Comparison of ENCODE assay signal across 20 cellular contexts in the genomic region with DNA sequence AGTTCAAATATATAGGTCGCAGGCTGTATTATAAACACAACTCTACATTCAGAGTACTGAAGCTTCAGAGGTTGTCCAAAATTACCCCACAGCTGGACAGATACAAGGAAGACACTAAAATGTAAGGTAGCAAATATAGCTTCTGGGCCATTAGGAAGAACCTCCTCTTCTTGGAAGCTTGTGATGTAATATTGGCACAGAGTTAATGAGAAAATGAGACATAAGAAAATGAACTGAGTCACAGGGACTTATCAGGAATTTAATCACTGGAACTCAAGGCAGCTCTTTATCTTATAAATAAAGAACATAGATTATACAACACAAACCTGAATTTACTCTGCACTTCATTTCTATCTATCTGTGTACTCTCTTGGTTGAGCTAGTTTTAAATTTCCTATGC.
"Had no signal": no experiment of that assay in that cellular context is flagged by ENCODE, and none has a peak within 500 bp of the region (broad histone marks: within the 10 kb centered on the region; RNA-seq: fewer than 3 reads in every experiment).

No MANE protein-coding gene starts in this region.

- H3K36me3 ChIP-seq: heart left ventricle, tibial nerve had no signal

- H3K4me3 ChIP-seq: coronary artery, heart left ventricle, psoas muscle, testis, tibial nerve had no signal

- H3K27me3 ChIP-seq: heart left ventricle, testis, tibial nerve had no signal

- H3K9me3 ChIP-seq: psoas muscle, testis, tibial nerve had no signal

- H3K4me1 ChIP-seq: heart left ventricle, psoas muscle, testis, tibial nerve had no signal

- ATAC-seq: heart left ventricle; left lobe of liver; naive thymus-derived CD4-positive, alpha-beta T cell; psoas muscle; sciatic nerve; stimulated activated naive B cell treated with anti-CD40 and anti-IgM and Interleukin-4, amounts not matched to agents 10 μg/mL and 1 μg/mL and 100 μg/mL, for 72 hours; stimulated activated naive CD8-positive, alpha-beta T cell treated with anti-CD3 and anti-CD28 coated beads, Interleukin-15, amount 100 ng/mL, for 72 hours had no signal

- H3K27ac ChIP-seq: coronary artery, heart left ventricle, psoas muscle, testis, tibial nerve had no signal

- DNase-seq: effector CD4-positive, alpha-beta T cell; endodermal cell; foreskin melanocyte; heart left ventricle; hippocampal formation; islet precursor cell; mammary epithelial cell; naive thymus-derived CD4-positive, alpha-beta T cell; nephron progenitor cell; psoas muscle; retina; stimulated activated CD4-positive, alpha-beta T cell treated with anti-CD3 and anti-CD28 coated beads, Interleukin-2, amount 100 ng/mL, for 24 hours; stimulated activated CD4-positive, alpha-beta T cell treated with anti-CD3 and anti-CD28 coated beads, Interleukin-4, amount 100 ng/mL, for 4 hours; stimulated activated naive B cell treated with anti-CD40 and anti-IgM and Interleukin-4, amounts not matched to agents 10 μg/mL and 1 μg/mL and 100 μg/mL, for 72 hours; stimulated activated naive CD8-positive, alpha-beta T cell treated with anti-CD3 and anti-CD28 coated beads, Interleukin-15, amount 100 ng/mL, for 72 hours; testis had no signal
